ENCODE assay signal across 16 cellular contexts in the genomic region with DNA sequence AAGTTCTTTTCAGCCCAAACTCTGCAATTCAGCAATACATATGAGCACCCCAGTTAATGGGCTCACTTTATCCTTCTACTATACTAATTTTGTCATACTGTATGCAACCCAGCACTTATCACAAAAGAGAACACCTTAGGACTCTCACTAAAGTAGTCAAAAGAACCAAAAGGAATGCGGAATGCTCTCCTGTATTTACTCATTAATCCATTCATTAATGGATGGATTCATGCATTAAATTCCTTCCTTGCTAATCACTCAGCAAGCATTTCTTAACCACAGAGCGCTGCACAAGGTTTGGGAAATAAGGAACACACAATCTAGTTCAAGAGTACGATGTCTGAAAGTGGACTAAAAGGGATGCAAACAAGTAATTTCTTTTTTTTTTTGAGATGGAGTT.
"Had no signal": no experiment of that assay in that cellular context is flagged by ENCODE, and none has a peak within 500 bp of the region (broad histone marks: within the 10 kb centered on the region; RNA-seq: fewer than 3 reads in every experiment).

No MANE protein-coding gene starts in this region.

- H3K9me3 ChIP-seq: gastrocnemius medialis, heart left ventricle, transverse colon had no signal

- H3K27ac Mint-ChIP-seq: activated naive CD8-positive, alpha-beta T cell treated with anti-CD3 and anti-CD28 coated beads, Interleukin-2, amount 10 ng/mL, durations not matched to agents 7 days and 5 days; natural killer cell treated with Interleukin-12 subunit alpha and Interleukin-12 subunit beta and Interleukin-15 and Interleukin-18, amount 100 ng/mL, for 72 hours; stimulated activated naive CD8-positive, alpha-beta T cell treated with anti-CD3 and anti-CD28 coated beads, Interleukin-15, Interleukin-2, amounts not matched to agents 100 ng/mL and 50 ng/mL, for 24 hours had no signal

- H3K36me3 Mint-ChIP-seq: natural killer cell treated with Interleukin-12 subunit alpha and Interleukin-12 subunit beta and Interleukin-15 and Interleukin-18, amount 100 ng/mL, for 72 hours had no signal

- H3K36me3 ChIP-seq: brain microvascular endothelial cell, gastrocnemius medialis, heart left ventricle, transverse colon, WERI-Rb-1 had no signal

- H3K4me3 Mint-ChIP-seq: activated naive CD8-positive, alpha-beta T cell treated with anti-CD3 and anti-CD28 coated beads, Interleukin-2, amount 10 ng/mL, durations not matched to agents 7 days and 5 days; central memory CD8-positive, alpha-beta T cell; natural killer cell treated with Interleukin-12 subunit alpha and Interleukin-12 subunit beta and Interleukin-15 and Interleukin-18, amount 100 ng/mL, for 72 hours; stimulated activated naive CD8-positive, alpha-beta T cell treated with anti-CD3 and anti-CD28 coated beads, Interleukin-15, Interleukin-2, amounts not matched to agents 100 ng/mL and 50 ng/mL, for 24 hours; T-helper 17 cell had no signal

- H3K27me3 ChIP-seq: brain microvascular endothelial cell, gastrocnemius medialis, heart left ventricle, transverse colon had no signal

- DNase-seq: activated CD4-positive, alpha-beta T cell treated with anti-CD3 and anti-CD28 coated beads, Interleukin-2, amount 50 U/mL, for 4 hours; activated naive CD4-positive, alpha-beta T cell; activated naive CD8-positive, alpha-beta T cell treated with anti-CD3 and anti-CD28 coated beads, Interleukin-2, amount 10 ng/mL, durations not matched to agents 7 days and 5 days; brain microvascular endothelial cell; gastrocnemius medialis; heart left ventricle; posterior cingulate gyrus; retina; stimulated activated CD4-positive, alpha-beta T cell treated with anti-CD3 and anti-CD28 coated beads, Interleukin-2, amount 100 ng/mL, for 24 hours; T-helper 17 cell; transverse colon; WERI-Rb-1 had no signal

- H3K27me3 Mint-ChIP-seq: activated naive CD8-positive, alpha-beta T cell treated with anti-CD3 and anti-CD28 coated beads, Interleukin-2, amount 10 ng/mL, durations not matched to agents 7 days and 5 days; central memory CD8-positive, alpha-beta T cell; natural killer cell treated with Interleukin-12 subunit alpha and Interleukin-12 subunit beta and Interleukin-15 and Interleukin-18, amount 100 ng/mL, for 72 hours; stimulated activated naive CD8-positive, alpha-beta T cell treated with anti-CD3 and anti-CD28 coated beads, Interleukin-15, Interleukin-2, amounts not matched to agents 100 ng/mL and 50 ng/mL, for 24 hours; T-helper 17 cell had no signal

- H3K9me3 Mint-ChIP-seq: central memory CD8-positive, alpha-beta T cell; natural killer cell treated with Interleukin-12 subunit alpha and Interleukin-12 subunit beta and Interleukin-15 and Interleukin-18, amount 100 ng/mL, for 72 hours; stimulated activated naive CD8-positive, alpha-beta T cell treated with anti-CD3 and anti-CD28 coated beads, Interleukin-15, Interleukin-2, amounts not matched to agents 100 ng/mL and 50 ng/mL, for 24 hours had no signal

- ATAC-seq: gastrocnemius medialis; heart left ventricle; natural killer cell treated with Interleukin-12 subunit alpha and Interleukin-12 subunit beta and Interleukin-15 and Interleukin-18, amount 100 ng/mL, for 72 hours; T-helper 17 cell had no signal

- H3K4me3 ChIP-seq: coronary artery, gastrocnemius medialis, heart left ventricle, transverse colon had no signal

- H3K27ac ChIP-seq: brain microvascular endothelial cell, coronary artery, gastrocnemius medialis, heart left ventricle, transverse colon, WERI-Rb-1 had no signal
